In the genomic region with DNA sequence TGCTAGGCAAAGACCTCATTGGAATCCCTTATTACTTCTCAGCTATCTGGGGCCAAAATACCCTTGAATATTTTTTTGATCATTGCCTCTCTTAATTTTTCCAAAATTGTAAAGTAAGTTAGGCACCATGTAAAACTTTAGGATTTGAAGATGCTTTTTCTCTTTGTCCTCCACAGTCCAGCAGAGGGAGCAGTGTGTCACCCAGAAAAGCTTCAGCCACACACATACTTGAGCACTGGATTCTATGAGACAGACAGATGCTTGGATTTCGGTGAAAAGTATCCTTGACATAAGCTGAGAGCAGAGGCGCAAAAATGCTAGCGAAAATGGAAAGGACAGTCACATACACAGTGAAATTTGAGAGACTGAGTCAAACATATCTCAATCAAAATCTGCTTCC, we compare ENCODE assay signal across 8 cellular contexts.
DNase-seq lines count a peak whose midpoint lies in the region; ATAC-seq and TF ChIP-seq lines count a peak whose summit lies in the region.

No MANE protein-coding gene starts in this region.

- TF ChIP-seq EP300 in gastroesophageal sphincter (IDR thresholded peaks at IDR 0.05), result no peak

- no peaks in the 10 kb centered on the region for H3K36me3 ChIP-seq in Karpas-422 (ENCODE audit: insufficient read depth, low read length)
- H3K36me3 ChIP-seq in gastroesophageal sphincter, result no peaks in the 10 kb centered on the region
- H3K36me3 ChIP-seq in psoas muscle (ENCODE audit: insufficient read depth in 1 of 2, low read depth in 1 of 2), result no peaks in the 10 kb centered on the region

- DNase-seq in C1 segment of cervical spinal cord (lab: John Stamatoyannopoulos, UW), result peak in 8 of 14 donors; percentile 1 to 50 (median 8)
- peak; percentile 68 for DNase-seq in Karpas-422
- DNase-seq in psoas muscle, result no peak

- H3K9me3 ChIP-seq in Karpas-422 (ENCODE audit: low read length) (no peaks in the 10 kb centered on the region), gastroesophageal sphincter (no peaks in the 10 kb centered on the region), psoas muscle (no peaks in the 10 kb centered on the region)

- no peaks in the 10 kb centered on the region for H3K79me2 ChIP-seq in Karpas-422 (ENCODE audit: low read length)

- H3K27ac ChIP-seq in Karpas-422 (ENCODE audit: low read length) (no peak overlapping the region), gastroesophageal sphincter (no peak overlapping the region), psoas muscle (no peak overlapping the region)

- H3K4me1 ChIP-seq in Karpas-422 (ENCODE audit: low read length) (no peaks in the 10 kb centered on the region), gastroesophageal sphincter (no peaks in the 10 kb centered on the region), psoas muscle (no peaks in the 10 kb centered on the region)

- no peak overlapping the region for H3K4me3 ChIP-seq in Karpas-422 (ENCODE audit: low read length)
- H3K4me3 ChIP-seq in gastroesophageal sphincter, result no peak overlapping the region
- H3K4me3 ChIP-seq in psoas muscle, result no peak overlapping the region

- no peak for TF ChIP-seq POLR2A in gastroesophageal sphincter (IDR thresholded peaks at IDR 0.05)

- H3K9me2 ChIP-seq in Karpas-422 (replicated peaks; ENCODE audit: insufficient read depth, low read length), result no peaks in the 10 kb centered on the region

- H3K27me3 ChIP-seq in Karpas-422 (ENCODE audit: low read length), result no peaks in the 10 kb centered on the region
- H3K27me3 ChIP-seq in gastroesophageal sphincter, result no peaks in the 10 kb centered on the region
- no peaks in the 10 kb centered on the region for H3K27me3 ChIP-seq in psoas muscle (ENCODE audit: insufficient read depth in 3 of 3, low read length in 2 of 3)

- H2AFZ ChIP-seq in Karpas-422 (ENCODE audit: low read length), result no peak overlapping the region

- intact Hi-C loops in psoas muscle (cut with DNase I), result loop anchor here in 1 of 2 donors (10.0 kb wide), 1 partner anchor 611 kb away; no protein-coding TSS in a partner anchor

- no peak overlapping the region for H3K4me2 ChIP-seq in Karpas-422 (ENCODE audit: low read depth, low read length, poor library complexity, severe bottlenecking)

- WGBS in gastroesophageal sphincter (ENCODE audit: low coverage in 1 of 2), 2 donors, result 18 to 20% methylated on average over 3 of the region's 3 CpGs
- WGBS in psoas muscle, 3 donors, result 14 to 28% (median 15%) methylated on average over 3 of the region's 3 CpGs

- H3K9ac ChIP-seq in Karpas-422 (ENCODE audit: low read length), result no peak overlapping the region

- no peaks in the 10 kb centered on the region for H4K20me1 ChIP-seq in Karpas-422 (ENCODE audit: insufficient read depth, low read depth, low read length)

- peak; percentile 16 to 65 (median 40) for TF ChIP-seq CTCF in gastroesophageal sphincter (IDR thresholded peaks at IDR 0.05)
- peak; percentile 43 for TF ChIP-seq CTCF in psoas muscle (IDR thresholded peaks at IDR 0.05)

- ATAC-seq in GM19324 (IDR thresholded peaks at IDR 0.05; ENCODE audit: low FRiP score, unreplicated experiment), result peak; percentile 52
- peak; percentile 85 for ATAC-seq in SK-N-SH treated with all-trans-retinoic acid at 6 μM for 48 hours
- ATAC-seq in gastroesophageal sphincter, result no peak
- ATAC-seq in psoas muscle, result no peak
- ATAC-seq in GM21515 (IDR thresholded peaks at IDR 0.05; ENCODE audit: unreplicated experiment), result no peak
- no peak for ATAC-seq in HG03196 (IDR thresholded peaks at IDR 0.05; ENCODE audit: unreplicated experiment)

TF ChIP-seq in SK-N-SH treated with all-trans-retinoic acid at 6 μM for 48 hours, 23 proteins besides CTCF, POLR2A, EP300 and RAD21:
- TF ChIP-seq ESRRG (CRISPR knock-in tag; IDR thresholded peaks at IDR 0.05), result no peak

Comparison
In these comparisons a context has a peak if more than half of its experiments do, and no peak if none do; other contexts are left out.
1. DNase-seq: peak in C1 segment of cervical spinal cord (8 of 14) and Karpas-422 (single experiment); none in psoas muscle (0 of 2).
2. ATAC-seq: peak in GM19324 (single experiment) and SK-N-SH treated with all-trans-retinoic acid at 6 μM for 48 hours (single experiment); none in gastroesophageal sphincter (single experiment), psoas muscle (0 of 4), GM21515 (single experiment) and HG03196 (single experiment).